ENCODE assay signal across 11 cellular contexts in the genomic region with DNA sequence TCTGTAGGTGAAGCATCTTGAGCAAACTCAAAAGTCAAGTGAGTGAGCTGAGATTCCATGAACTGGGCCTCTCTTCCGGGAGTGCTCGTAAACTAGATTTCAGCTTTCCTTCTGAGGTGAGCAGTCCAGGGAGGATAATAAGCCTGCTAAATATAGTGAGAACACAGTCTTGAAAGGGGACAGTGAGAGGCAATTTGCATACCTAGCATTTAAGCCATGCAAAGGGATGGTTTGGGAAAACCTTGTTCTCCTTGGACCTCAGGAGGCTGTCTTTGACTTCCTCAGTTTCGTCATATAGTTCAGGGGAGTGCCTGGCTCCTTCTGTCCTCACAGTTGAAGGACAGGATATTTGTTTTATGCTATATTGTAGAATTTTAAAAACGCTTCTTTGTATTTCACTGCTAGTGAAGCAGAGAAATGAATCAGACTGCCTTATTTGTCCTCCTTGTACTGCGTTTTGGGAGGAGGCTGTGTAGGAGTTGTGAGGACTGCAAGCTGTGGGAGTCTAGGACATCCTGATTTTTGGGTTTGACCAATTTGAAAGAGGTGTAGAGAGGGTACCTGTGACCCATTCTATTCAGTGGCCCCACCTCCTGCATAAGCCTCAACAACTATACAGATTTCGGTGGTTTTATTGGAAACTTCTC. TPM values are rescaled to one million over a fixed set of nuclear protein-coding genes. Genes with fewer than 3 reads are reported as not detected.
DNase-seq lines count a peak whose midpoint lies in the region; ATAC-seq and TF ChIP-seq lines count a peak whose summit lies in the region.
"Had no signal": no experiment of that assay in that cellular context is flagged by ENCODE, and none has a peak within 500 bp of the region (broad histone marks: within the 10 kb centered on the region; RNA-seq: fewer than 3 reads in every experiment).

No MANE protein-coding gene starts in this region.

- intact Hi-C loops in left lung (cut with DNase I) (no loop called here), aorta (cut with DNase I) (no loop called here)

- no peaks in the 10 kb centered on the region for H3K9me3 ChIP-seq in esophagus (ENCODE audit: control insufficient read depth in 2 of 2, insufficient read depth in 1 of 2, low read depth in 1 of 2, low read length in 1 of 2)
- no peaks in the 10 kb centered on the region for H3K9me3 ChIP-seq in thymus (ENCODE audit: control insufficient read depth)
- no peaks in the 10 kb centered on the region for H3K9me3 ChIP-seq in left lung
- no peaks in the 10 kb centered on the region for H3K9me3 ChIP-seq in aorta (ENCODE audit: control insufficient read depth, low read length)
- H3K9me3 ChIP-seq: heart left ventricle had no signal

- DNase-seq in activated T-cell treated with anti-CD3 and anti-CD28 coated beads, Interleukin-2, amount 50 U/mL, for 24 hours = peak; percentile 50
- DNase-seq in activated T-cell treated with anti-CD3 and anti-CD28 coated beads, Interleukin-2, amount 50 U/mL, for 48 hours = no peak
- DNase-seq in T-cell (no peak), left lung (no peak), GM19240 (ENCODE audit: insufficient read length, low spot score) (no peak), aorta (no peak)
- DNase-seq: cerebellar nuclear complex, NCI-H1092 had no signal

- peaks cover 99% of the 10 kb centered on the region for H3K4me1 Mint-ChIP-seq in activated T-cell treated with anti-CD3 and anti-CD28 coated beads, Interleukin-2, amount 50 U/mL, for 24 hours (ENCODE audit: low read depth)
- peaks cover 99 to 100% (median 100%) of the 10 kb centered on the region in 3 donors for H3K4me1 Mint-ChIP-seq in T-cell

- H3K27ac ChIP-seq in esophagus (ENCODE audit: low read depth in 2 of 2, low read length in 1 of 2) (peak overlapping the region; percentile 62 to 83), thymus (ENCODE audit: low read depth) (peak overlapping the region; percentile 49), left lung (peak overlapping the region in 1 of 2 donors; percentile 53), aorta (ENCODE audit: low read depth in 1 of 2, low read length in 2 of 2) (peak overlapping the region in 1 of 2 donors; percentile 34)

- POLR2A ChIA-PET in T-cell (lab: Charles Lee) = interaction anchor here in 1 of 2 donors (0.6 to 1.5 kb wide), 3 partner anchors 12 to 152 kb away, joined by 3 to 9 read pairs (median 4); partner anchors contain the start of genes SORL1 and SORL1-AS1

- 65 to 67% methylated on average over 6 of the region's 6 CpGs for WGBS in esophagus, 2 donors
- WGBS in thymus = 95% methylated on average over 6 of the region's 6 CpGs
- 88 to 95% methylated on average over 6 of the region's 6 CpGs for WGBS in aorta, 2 donors

- peaks cover 2% of the 10 kb centered on the region for H3K36me3 Mint-ChIP-seq in activated T-cell treated with anti-CD3 and anti-CD28 coated beads, Interleukin-2, amount 50 U/mL, for 24 hours (ENCODE audit: low read depth)
- peaks cover 10% of the 10 kb centered on the region for H3K36me3 Mint-ChIP-seq in T-cell

- no peak for TF ChIP-seq CTCF in left lung (IDR thresholded peaks at IDR 0.05)

- ATAC-seq in T-cell (replicated peaks in 1 of 4) (no peak), left lung (no peak), aorta (ENCODE audit: low FRiP score) (no peak)

- CTCF ChIA-PET in T-cell (lab: Charles Lee) = interaction anchor here in 1 of 2 donors (0.9 to 6.0 kb wide), 2 partner anchors 8 to 19 kb away, joined by 4 to 24 read pairs; no protein-coding TSS in a partner anchor

- H3K27ac Mint-ChIP-seq in activated T-cell treated with anti-CD3 and anti-CD28 coated beads, Interleukin-2, amount 50 U/mL, for 24 hours = peak overlapping the region; percentile 99
- H3K27ac Mint-ChIP-seq in T-cell = peak overlapping the region; percentile 91 to 95

- H3K4me3 ChIP-seq in esophagus (ENCODE audit: low read depth in 1 of 2, low read length in 2 of 2) (no peak overlapping the region), thymus (ENCODE audit: low read length) (no peak overlapping the region), left lung (no peak overlapping the region), aorta (ENCODE audit: low read length in 2 of 2) (no peak overlapping the region)

- H3K4me1 ChIP-seq in esophagus (ENCODE audit: control insufficient read depth in 2 of 2, insufficient read depth in 2 of 2, low read length in 1 of 2) (peaks cover 0 to 12% of the 10 kb centered on the region in 2 donors), thymus (ENCODE audit: control insufficient read depth, insufficient read depth, low read length) (peaks cover 29% of the 10 kb centered on the region), left lung (peaks cover 31 to 89% of the 10 kb centered on the region in 2 donors), aorta (ENCODE audit: control insufficient read depth in 1 of 2, insufficient read depth in 2 of 2, low read length in 2 of 2) (peaks cover 0 to 4% of the 10 kb centered on the region in 2 donors)

- peak overlapping the region; percentile 40 for H3K4me3 Mint-ChIP-seq in activated T-cell treated with anti-CD3 and anti-CD28 coated beads, Interleukin-2, amount 50 U/mL, for 24 hours
- peak overlapping the region; percentile 69 to 98 (median 74) for H3K4me3 Mint-ChIP-seq in T-cell

- no peaks in the 10 kb centered on the region for H3K27me3 ChIP-seq in esophagus (ENCODE audit: control insufficient read depth in 1 of 2, insufficient read depth in 2 of 2, low read length in 2 of 2)
- no peaks in the 10 kb centered on the region for H3K27me3 ChIP-seq in thymus (ENCODE audit: control insufficient read depth, insufficient read depth)
- no peaks in the 10 kb centered on the region for H3K27me3 ChIP-seq in left lung
- no peaks in the 10 kb centered on the region for H3K27me3 ChIP-seq in aorta (ENCODE audit: control insufficient read depth in 1 of 2, insufficient read depth in 2 of 2, low read length in 1 of 2)
- H3K27me3 ChIP-seq: heart left ventricle had no signal

- H3K9me3 Mint-ChIP-seq in activated T-cell treated with anti-CD3 and anti-CD28 coated beads, Interleukin-2, amount 50 U/mL, for 24 hours = no peaks in the 10 kb centered on the region
- no peaks in the 10 kb centered on the region for H3K9me3 Mint-ChIP-seq in T-cell

- no peaks in the 10 kb centered on the region for H3K27me3 Mint-ChIP-seq in activated T-cell treated with anti-CD3 and anti-CD28 coated beads, Interleukin-2, amount 50 U/mL, for 24 hours
- no peaks in the 10 kb centered on the region for H3K27me3 Mint-ChIP-seq in T-cell

- H3K36me3 ChIP-seq in esophagus (ENCODE audit: control insufficient read depth in 2 of 2, insufficient read depth in 2 of 2, low read length in 1 of 2) (peaks cover 0 to 2% of the 10 kb centered on the region in 2 donors), thymus (ENCODE audit: control insufficient read depth, insufficient read depth) (no peaks in the 10 kb centered on the region), left lung (no peaks in the 10 kb centered on the region), aorta (ENCODE audit: control insufficient read depth in 1 of 2, insufficient read depth in 2 of 2, low read length in 1 of 2) (no peaks in the 10 kb centered on the region)
- H3K36me3 ChIP-seq: heart left ventricle had no signal

RNA-seq across cellular contexts. Expression of gene SORL1, which starts 11.7 kb away (rescaled TPM):
- 100 to 1,000 TPM; 361 to 422 (median 392) TPM for total RNA-seq in T-cell
- 1 to 10 TPM; 2.5 to 3.0 TPM for polyA plus RNA-seq in esophagus
- 7.4 TPM for polyA plus RNA-seq in thymus
- total RNA-seq in left lung = 100 to 1,000 TPM in 1 of 2 donors, 10 to 100 TPM in 1; 44.9 to 114 TPM
- total RNA-seq in aorta = 10 to 100 TPM; 34.0 to 37.2 TPM
- polyA plus RNA-seq in aorta = 1 to 10 TPM in 1 of 2 donors, under 1 TPM in 1; 0.79 to 2.5 TPM
